ENCODE assay signal across 8 cellular contexts in the genomic region with DNA sequence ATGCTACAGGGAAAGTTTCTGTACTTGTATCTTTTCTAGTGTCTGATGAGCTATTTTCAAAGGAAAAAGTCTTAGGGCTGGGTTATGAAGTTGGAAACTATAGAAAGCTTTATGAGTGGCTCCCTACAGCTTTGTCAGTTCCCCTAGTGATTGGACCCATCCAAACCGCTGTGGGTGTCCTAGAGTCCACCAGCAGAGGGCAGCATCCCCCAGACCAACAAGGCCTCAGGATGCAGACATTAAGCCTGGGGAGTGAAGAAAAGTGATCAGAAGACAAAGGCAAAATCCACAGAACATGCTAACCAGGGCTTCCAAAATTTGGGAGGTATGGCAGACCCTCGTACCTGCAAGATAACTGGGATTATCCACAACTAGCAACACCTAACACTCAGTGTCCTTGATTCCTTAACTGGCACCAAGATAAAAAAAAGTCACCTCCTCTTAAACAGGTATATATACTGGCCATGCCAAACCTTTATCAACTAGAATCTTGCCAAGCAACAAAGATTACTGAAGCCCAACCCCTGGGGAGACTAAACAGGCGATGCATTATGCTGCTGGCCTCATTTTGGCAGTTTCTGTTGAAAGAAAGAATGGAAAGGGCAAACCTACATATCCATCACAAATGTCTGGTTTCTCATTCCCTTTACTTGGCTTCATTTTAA.
DNase-seq lines count a peak whose midpoint lies in the region; ATAC-seq and TF ChIP-seq lines count a peak whose summit lies in the region.

No MANE protein-coding gene starts in this region.

- no peak for TF ChIP-seq POLR2A in thyroid gland (IDR thresholded peaks at IDR 0.05)

- H3K4me1 ChIP-seq in thyroid gland, result peaks cover 19 to 37% of the 10 kb centered on the region in 2 donors

- ATAC-seq in omental fat pad (ENCODE audit: low FRiP score) (peak; percentile 80), GM21423 (IDR thresholded peaks at IDR 0.05; ENCODE audit: unreplicated experiment) (no peak)

- H3K4me3 ChIP-seq in Jurkat, Clone E6-1 (ENCODE audit: low read length), result no peak overlapping the region
- no peak overlapping the region for H3K4me3 ChIP-seq in thyroid gland (replicated peaks in 1 of 3)

- DNase-seq in GM04503 (ENCODE audit: low read depth), result peak; percentile 21
- peak; percentile 69 for DNase-seq in Jurkat, Clone E6-1 (ENCODE audit: low read depth, low spot score)
- DNase-seq in RPMI8226, result peak; percentile 77
- peak; percentile 40 for DNase-seq in activated T-helper 9 cell treated with anti-CD3 and anti-CD28 coated beads, Interleukin-2, amount 50 U/mL, for 16 hours (ENCODE audit: low read depth)
- DNase-seq in foreskin melanocyte, result peak; percentile 58
- peak; percentile 77 for DNase-seq in omental fat pad (ENCODE audit: low spot score)
- peak; percentile 81 to 86 for DNase-seq in thyroid gland

- 20 to 21% methylated on average over 3 of the region's 3 CpGs for WGBS in thyroid gland, 2 donors

- no peaks in the 10 kb centered on the region for H3K9me3 ChIP-seq in thyroid gland

- H3K27ac ChIP-seq in thyroid gland, result peak overlapping the region; percentile 14 to 51 (median 21)

- TF ChIP-seq CTCF in omental fat pad (IDR thresholded peaks at IDR 0.05) (peak in 2 of 3 donors; percentile 42 to 62), thyroid gland (IDR thresholded peaks at IDR 0.05) (peak; percentile 72 to 93 (median 86))

- H3K36me3 ChIP-seq in thyroid gland, result no peaks in the 10 kb centered on the region

- intact Hi-C loops in thyroid gland (cut with DNase I), result loop anchor here (2.0 to 10.0 kb wide), 2 partner anchors 93 to 237 kb away; a partner anchor contains a TSS

- H3K27me3 ChIP-seq in thyroid gland, result no peaks in the 10 kb centered on the region

Comparison
In these comparisons a context has a peak if more than half of its experiments do, and no peak if none do; other contexts are left out.
1. DNase-seq: peak in every context shown above with its lines; median percentile 84 in thyroid gland; 77 in RPMI8226; 77 in omental fat pad; 69 in Jurkat, Clone E6-1; 58 in foreskin melanocyte; 40 in activated T-helper 9 cell treated with anti-CD3 and anti-CD28 coated beads, Interleukin-2, amount 50 U/mL, for 16 hours; 21 in GM04503.